In the genomic region with DNA sequence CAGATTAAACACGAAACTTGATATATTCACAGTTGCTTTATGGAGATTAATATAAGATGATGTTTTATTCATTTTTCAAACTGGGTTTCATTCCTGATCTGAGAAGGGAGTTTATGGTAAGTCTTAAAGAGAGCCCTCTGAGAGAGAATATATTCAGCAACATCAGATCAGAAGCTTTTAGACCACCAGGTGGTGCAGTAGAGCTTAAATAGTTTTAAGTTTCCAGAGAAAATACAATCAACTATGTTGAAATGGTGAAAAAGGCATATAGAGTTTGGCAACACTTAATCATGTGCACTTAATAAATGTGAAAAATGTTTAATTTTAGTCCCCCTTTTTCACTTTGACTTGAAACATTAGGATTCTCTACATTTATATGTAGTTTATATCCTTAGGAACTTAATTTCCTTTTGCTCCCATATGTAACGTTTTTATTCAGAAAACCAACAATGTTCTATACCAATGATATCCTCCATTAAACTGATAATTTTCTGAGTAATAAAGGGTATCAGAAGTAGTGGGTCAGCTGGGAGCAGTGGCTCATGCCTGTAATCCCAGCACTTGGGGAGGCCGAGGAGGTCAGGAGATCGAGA, we compare ENCODE assay signal across 2 cellular contexts.
TF ChIP-seq lines count a peak whose summit lies in the region.

No MANE protein-coding gene starts in this region.

TF ChIP-seq in Ishikawa, 13 proteins besides CTCF, POLR2A, EP300 and RAD21 (continued from another document):
- TF ChIP-seq ZBTB7A (IDR thresholded peaks at IDR 0.05; ENCODE audit: low read depth), result no peak

TF ChIP-seq in GM12878, 131 proteins besides CTCF, POLR2A, EP300 and RAD21 (continued from another document):
- TF ChIP-seq, protein P1, sequence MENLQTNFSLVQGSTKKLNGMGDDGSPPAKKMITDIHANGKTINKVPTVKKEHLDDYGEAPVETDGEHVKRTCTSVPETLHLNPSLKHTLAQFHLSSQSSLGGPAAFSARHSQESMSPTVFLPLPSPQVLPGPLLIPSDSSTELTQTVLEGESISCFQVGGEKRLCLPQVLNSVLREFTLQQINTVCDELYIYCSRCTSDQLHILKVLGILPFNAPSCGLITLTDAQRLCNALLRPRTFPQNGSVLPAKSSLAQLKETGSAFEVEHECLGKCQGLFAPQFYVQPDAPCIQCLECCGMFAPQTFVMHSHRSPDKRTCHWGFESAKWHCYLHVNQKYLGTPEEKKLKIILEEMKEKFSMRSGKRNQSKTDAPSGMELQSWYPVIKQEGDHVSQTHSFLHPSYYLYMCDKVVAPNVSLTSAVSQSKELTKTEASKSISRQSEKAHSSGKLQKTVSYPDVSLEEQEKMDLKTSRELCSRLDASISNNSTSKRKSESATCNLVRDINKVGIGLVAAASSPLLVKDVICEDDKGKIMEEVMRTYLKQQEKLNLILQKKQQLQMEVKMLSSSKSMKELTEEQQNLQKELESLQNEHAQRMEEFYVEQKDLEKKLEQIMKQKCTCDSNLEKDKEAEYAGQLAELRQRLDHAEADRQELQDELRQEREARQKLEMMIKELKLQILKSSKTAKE (IDR thresholded peaks at IDR 0.05; ENCODE audit: low read depth, poor library complexity, severe bottlenecking), result peak; percentile 34
- TF ChIP-seq RB1 (IDR thresholded peaks at IDR 0.05; ENCODE audit: borderline replicate concordance), result peak; percentile 29; the same call in 1 of the 2 replicates
- no peak for TF ChIP-seq TCF3 (IDR thresholded peaks at IDR 0.05; ENCODE audit: borderline replicate concordance, insufficient read depth, low read depth, low read length)
- TF ChIP-seq, protein P2, sequence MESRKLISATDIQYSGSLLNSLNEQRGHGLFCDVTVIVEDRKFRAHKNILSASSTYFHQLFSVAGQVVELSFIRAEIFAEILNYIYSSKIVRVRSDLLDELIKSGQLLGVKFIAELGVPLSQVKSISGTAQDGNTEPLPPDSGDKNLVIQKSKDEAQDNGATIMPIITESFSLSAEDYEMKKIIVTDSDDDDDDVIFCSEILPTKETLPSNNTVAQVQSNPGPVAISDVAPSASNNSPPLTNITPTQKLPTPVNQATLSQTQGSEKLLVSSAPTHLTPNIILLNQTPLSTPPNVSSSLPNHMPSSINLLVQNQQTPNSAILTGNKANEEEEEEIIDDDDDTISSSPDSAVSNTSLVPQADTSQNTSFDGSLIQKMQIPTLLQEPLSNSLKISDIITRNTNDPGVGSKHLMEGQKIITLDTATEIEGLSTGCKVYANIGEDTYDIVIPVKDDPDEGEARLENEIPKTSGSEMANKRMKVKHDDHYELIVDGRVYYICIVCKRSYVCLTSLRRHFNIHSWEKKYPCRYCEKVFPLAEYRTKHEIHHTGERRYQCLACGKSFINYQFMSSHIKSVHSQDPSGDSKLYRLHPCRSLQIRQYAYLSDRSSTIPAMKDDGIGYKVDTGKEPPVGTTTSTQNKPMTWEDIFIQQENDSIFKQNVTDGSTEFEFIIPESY (IDR thresholded peaks at IDR 0.05), result 0 out of 2 replicates have a peak, but pooled peaks have one; percentile 12
- no peak for TF ChIP-seq STAT3 (IDR thresholded peaks at IDR 0.05; ENCODE audit: low read depth, low read length)
- no peak for TF ChIP-seq CEBPB (IDR thresholded peaks at IDR 0.05; ENCODE audit: borderline replicate concordance in 1 of 2, low read depth in 2 of 2, low read length in 2 of 2)
- TF ChIP-seq, protein P3, sequence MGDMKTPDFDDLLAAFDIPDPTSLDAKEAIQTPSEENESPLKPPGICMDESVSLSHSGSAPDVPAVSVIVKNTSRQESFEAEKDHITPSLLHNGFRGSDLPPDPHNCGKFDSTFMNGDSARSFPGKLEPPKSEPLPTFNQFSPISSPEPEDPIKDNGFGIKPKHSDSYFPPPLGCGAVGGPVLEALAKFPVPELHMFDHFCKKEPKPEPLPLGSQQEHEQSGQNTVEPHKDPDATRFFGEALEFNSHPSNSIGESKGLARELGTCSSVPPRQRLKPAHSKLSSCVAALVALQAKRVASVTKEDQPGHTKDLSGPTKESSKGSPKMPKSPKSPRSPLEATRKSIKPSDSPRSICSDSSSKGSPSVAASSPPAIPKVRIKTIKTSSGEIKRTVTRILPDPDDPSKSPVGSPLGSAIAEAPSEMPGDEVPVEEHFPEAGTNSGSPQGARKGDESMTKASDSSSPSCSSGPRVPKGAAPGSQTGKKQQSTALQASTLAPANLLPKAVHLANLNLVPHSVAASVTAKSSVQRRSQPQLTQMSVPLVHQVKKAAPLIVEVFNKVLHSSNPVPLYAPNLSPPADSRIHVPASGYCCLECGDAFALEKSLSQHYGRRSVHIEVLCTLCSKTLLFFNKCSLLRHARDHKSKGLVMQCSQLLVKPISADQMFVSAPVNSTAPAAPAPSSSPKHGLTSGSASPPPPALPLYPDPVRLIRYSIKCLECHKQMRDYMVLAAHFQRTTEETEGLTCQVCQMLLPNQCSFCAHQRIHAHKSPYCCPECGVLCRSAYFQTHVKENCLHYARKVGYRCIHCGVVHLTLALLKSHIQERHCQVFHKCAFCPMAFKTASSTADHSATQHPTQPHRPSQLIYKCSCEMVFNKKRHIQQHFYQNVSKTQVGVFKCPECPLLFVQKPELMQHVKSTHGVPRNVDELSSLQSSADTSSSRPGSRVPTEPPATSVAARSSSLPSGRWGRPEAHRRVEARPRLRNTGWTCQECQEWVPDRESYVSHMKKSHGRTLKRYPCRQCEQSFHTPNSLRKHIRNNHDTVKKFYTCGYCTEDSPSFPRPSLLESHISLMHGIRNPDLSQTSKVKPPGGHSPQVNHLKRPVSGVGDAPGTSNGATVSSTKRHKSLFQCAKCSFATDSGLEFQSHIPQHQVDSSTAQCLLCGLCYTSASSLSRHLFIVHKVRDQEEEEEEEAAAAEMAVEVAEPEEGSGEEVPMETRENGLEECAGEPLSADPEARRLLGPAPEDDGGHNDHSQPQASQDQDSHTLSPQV (IDR thresholded peaks at IDR 0.05), result 0 out of 2 replicates have a peak, but pooled peaks have one; percentile 10
